9 cellular contexts compared by ENCODE assay signal in the genomic region with DNA sequence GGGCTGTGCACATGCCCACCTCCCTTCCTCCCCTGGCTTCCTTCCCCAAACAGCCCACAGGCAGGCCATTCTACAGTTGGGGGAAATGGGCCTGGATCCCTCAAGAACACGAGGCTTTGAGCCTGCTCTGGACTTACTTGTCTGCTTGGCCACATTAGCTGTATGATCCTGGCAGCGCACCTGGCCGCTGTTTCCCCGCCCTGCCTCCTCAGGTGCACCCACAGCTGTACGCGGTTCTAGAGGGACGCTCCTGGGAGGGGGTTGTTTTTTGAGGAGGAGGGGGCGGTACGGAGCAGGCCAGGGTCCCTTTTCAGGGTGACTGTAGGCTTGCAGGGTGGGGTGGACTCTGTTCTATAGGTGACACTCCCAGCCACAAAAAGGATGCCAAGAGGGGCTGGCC.
"Had no signal": no experiment of that assay in that cellular context is flagged by ENCODE, and none has a peak within 500 bp of the region (broad histone marks: within the 10 kb centered on the region; RNA-seq: fewer than 3 reads in every experiment).

No MANE protein-coding gene starts in this region.

- H3K4me1 ChIP-seq: HAP-1 had no signal

- H3K36me3 Mint-ChIP-seq: IgD-negative memory B cell had no signal

- H3K27me3 Mint-ChIP-seq: IgD-negative memory B cell had no signal

- H3K4me2 ChIP-seq: GM23338 had no signal

- H3K9me3 Mint-ChIP-seq: GM23338, HFFc6, IgD-negative memory B cell had no signal

- FAIRE-seq: HepG2 had no signal

- H3K36me3 ChIP-seq: HAP-1 had no signal

- H3K4me3 Mint-ChIP-seq: GM23338, HFFc6, IgD-negative memory B cell had no signal

- DNase-seq: H7, HFFc6, KBM-7 had no signal

- H3K27ac ChIP-seq: HL-60 had no signal

- H3K27ac Mint-ChIP-seq: GM23338, HFFc6 had no signal

- H2AFZ ChIP-seq: GM23338 had no signal

- H3K9me3 ChIP-seq: HAP-1 had no signal

- ATAC-seq: GM23338, HCT116, HepG2 had no signal

- H3K4me1 Mint-ChIP-seq: GM23338 had no signal

- H3K4me3 ChIP-seq: GM23338, HAP-1 had no signal
